Comparison of ENCODE assay signal across 8 cellular contexts in genomic region chr2:85132834-85133637, GRCh38. TPM values are rescaled to one million over a fixed set of nuclear protein-coding genes. Genes with fewer than 3 reads are reported as not detected.
A peak's percentile ranks its signal among the peaks of the same experiment; 100 is the strongest.
DNase-seq lines count a peak whose midpoint lies in the region; ATAC-seq and TF ChIP-seq lines count a peak whose summit lies in the region.

Gene TCF7L1 (plus strand): TSS chr2:85133392. CDS start chr2:85133685, 293 bp downstream.

- no peaks in the 10 kb centered on the region for H3K27me3 ChIP-seq in fibroblast of lung (ENCODE audit: control insufficient read depth, insufficient read depth, low read length)
- H3K27me3 ChIP-seq in mucosa of stomach (ENCODE audit: control insufficient read depth, insufficient read depth, low read length), result peaks cover 33% of the 10 kb centered on the region

- H3K4me3 ChIP-seq in fibroblast of lung (replicated peaks in 1 of 4; ENCODE audit: control extremely low read depth in 1 of 4, insufficient read depth in 1 of 4, low read depth in 3 of 4, low read length in 4 of 4) (peak within 1 kb of the TSS; percentile 70 to 78 (median 77)), mucosa of stomach (ENCODE audit: low read length) (peak within 1 kb of the TSS; percentile 25)

- peak within 1 kb of the TSS; percentile 75 to 82 for H3K4me3 Mint-ChIP-seq in activated T-cell treated with anti-CD3 and anti-CD28 coated beads, Interleukin-2, amount 50 U/mL, for 72 hours
- peak within 1 kb of the TSS; percentile 91 for H3K4me3 Mint-ChIP-seq in type B pancreatic cell

- peaks cover 67% of the 10 kb centered on the region for H3K27me3 Mint-ChIP-seq in activated T-cell treated with anti-CD3 and anti-CD28 coated beads, Interleukin-2, amount 50 U/mL, for 72 hours (ENCODE audit: low read depth)
- peaks cover 4% of the 10 kb centered on the region for H3K27me3 Mint-ChIP-seq in type B pancreatic cell

- peak; percentile 96 for DNase-seq in AG08396 (ENCODE audit: low spot score)
- peak; percentile 66 for DNase-seq in GM13976 (ENCODE audit: low spot score)
- peak; percentile 15 for DNase-seq in NCI-H2029 treated with DMSO at 0.1 percent for 48 hours (lab: John Stamatoyannopoulos, UW)
- DNase-seq in activated T-cell treated with anti-CD3 and anti-CD28 coated beads, Interleukin-2, amount 50 U/mL, for 72 hours, result peak; percentile 56 to 67
- peak; percentile 87 to 91 for DNase-seq in fibroblast of lung (ENCODE audit: low read depth in 2 of 2)
- DNase-seq in type B pancreatic cell (ENCODE audit: extremely low spot score, unreplicated experiment), result peak; percentile 94

- TF ChIP-seq CTCF in GM13976 (IDR thresholded peaks at IDR 0.05; ENCODE audit: borderline replicate concordance, control extremely low read depth, extremely low read depth, insufficient read depth, missing control alignments) (no peak), fibroblast of lung (conservative IDR thresholded peaks at IDR 0.05 in 1 of 2, IDR thresholded peaks at IDR 0.05 in 1 of 2; ENCODE audit: low read depth in 1 of 2, low read length in 2 of 2) (peak; percentile 72 to 77), type B pancreatic cell (conservative IDR thresholded peaks at IDR 0.05) (peak; percentile 94)

- H2AFZ ChIP-seq in fibroblast of lung (ENCODE audit: low read length), result peak within 1 kb of the TSS; percentile 87

- H3K9ac ChIP-seq in fibroblast of lung (ENCODE audit: insufficient read depth, low read length), result peak within 1 kb of the TSS; percentile 53
- H3K9ac ChIP-seq in mucosa of stomach (ENCODE audit: low read length), result peak within 1 kb of the TSS; percentile 39

- ATAC-seq in activated T-cell treated with anti-CD3 and anti-CD28 coated beads, Interleukin-2, amount 50 U/mL, for 72 hours (replicated peaks in 1 of 2), result peak; percentile 84 to 86
- ATAC-seq in HG03342 (IDR thresholded peaks at IDR 0.05; ENCODE audit: unreplicated experiment), result no peak

- H4K20me1 ChIP-seq in fibroblast of lung (ENCODE audit: control insufficient read depth, extremely low read depth, insufficient read depth, low read length), result no peaks in the 10 kb centered on the region

- H3K36me3 ChIP-seq in fibroblast of lung (ENCODE audit: control insufficient read depth, insufficient read depth, low read length) (no peaks in the 10 kb centered on the region), mucosa of stomach (ENCODE audit: control insufficient read depth, insufficient read depth, low read length) (no peaks in the 10 kb centered on the region)

- H3K4me1 Mint-ChIP-seq in activated T-cell treated with anti-CD3 and anti-CD28 coated beads, Interleukin-2, amount 50 U/mL, for 72 hours (ENCODE audit: low read depth), result peaks cover 8% of the 10 kb centered on the region
- H3K4me1 Mint-ChIP-seq in type B pancreatic cell (ENCODE audit: unreplicated experiment), result peaks cover 21% of the 10 kb centered on the region

- peaks cover 4% of the 10 kb centered on the region for H3K4me1 ChIP-seq in fibroblast of lung (ENCODE audit: control insufficient read depth, extremely low read depth, insufficient read depth, low read length)
- peaks cover 14% of the 10 kb centered on the region for H3K4me1 ChIP-seq in mucosa of stomach (ENCODE audit: control insufficient read depth, insufficient read depth, low read length)

- H3K79me2 ChIP-seq in fibroblast of lung (ENCODE audit: control insufficient read depth, insufficient read depth, low read length), result no peaks in the 10 kb centered on the region

- no peak within 1 kb of the TSS for H3K27ac Mint-ChIP-seq in activated T-cell treated with anti-CD3 and anti-CD28 coated beads, Interleukin-2, amount 50 U/mL, for 72 hours
- peak within 1 kb of the TSS; percentile 69 for H3K27ac Mint-ChIP-seq in type B pancreatic cell

- H3K4me2 ChIP-seq in fibroblast of lung (ENCODE audit: extremely low read depth, insufficient read depth, low read length), result peak within 1 kb of the TSS; percentile 96

- peak within 1 kb of the TSS; percentile 27 for H3K27ac ChIP-seq in fibroblast of lung (ENCODE audit: insufficient read depth, low read length)

- H3K9me3 Mint-ChIP-seq in activated T-cell treated with anti-CD3 and anti-CD28 coated beads, Interleukin-2, amount 50 U/mL, for 72 hours, result no peaks in the 10 kb centered on the region
- no peaks in the 10 kb centered on the region for H3K9me3 Mint-ChIP-seq in type B pancreatic cell

- in situ Hi-C loops in GM13976 (cut with MboI; ENCODE audit: low sequenced_read_pairs, unreplicated experiment), result no loop called here

- H3K36me3 Mint-ChIP-seq in activated T-cell treated with anti-CD3 and anti-CD28 coated beads, Interleukin-2, amount 50 U/mL, for 72 hours (ENCODE audit: insufficient read depth in 2 of 2), result no peaks in the 10 kb centered on the region
- peaks cover 1% of the 10 kb centered on the region for H3K36me3 Mint-ChIP-seq in type B pancreatic cell

- H3K9me3 ChIP-seq in fibroblast of lung (ENCODE audit: control insufficient read depth, insufficient read depth, low read depth, low read length) (no peaks in the 10 kb centered on the region), mucosa of stomach (ENCODE audit: control insufficient read depth, low read length) (no peaks in the 10 kb centered on the region)

RNA-seq across cellular contexts. Expression of gene TCF7L1, which starts in this region (rescaled TPM):
- under 1 TPM; 0.07 to 0.16 TPM for total RNA-seq in activated T-cell treated with anti-CD3 and anti-CD28 coated beads, Interleukin-2, amount 50 U/mL, for 72 hours
- total RNA-seq in fibroblast of lung, result 0.51 and 0.83 TPM in 2 replicates
- polyA plus RNA-seq in fibroblast of lung, result 1.5 and 1.9 TPM in 2 replicates
- 8.0 and 10.2 TPM in 2 replicates for polyA plus RNA-seq in fibroblast of lung (2012)
- 6.6 and 9.9 TPM in 2 replicates for polyA minus RNA-seq in fibroblast of lung (ENCODE audit: low replicate concordance)
- total RNA-seq in type B pancreatic cell (ENCODE audit: low replicate concordance), result 27.4 and 32.4 TPM in 2 replicates

Comparison
In these comparisons a context has a peak if more than half of its experiments do, and no peak if none do; other contexts are left out.
1. RNA of gene TCF7L1 (total RNA-seq): 27.4 to 32.4 TPM in type B pancreatic cell; 0.51 to 0.83 TPM in fibroblast of lung and 0.07 to 0.16 TPM in activated T-cell treated with anti-CD3 and anti-CD28 coated beads, Interleukin-2, amount 50 U/mL, for 72 hours; every median in the first group is over 10 times any median in the second.
2. Peak in DNase-seq and ATAC-seq in activated T-cell treated with anti-CD3 and anti-CD28 coated beads, Interleukin-2, amount 50 U/mL, for 72 hours; RNA of the gene not detected or under 1 TPM.
3. DNase-seq: peak in every context shown above with its lines; median percentile 96 in AG08396; 94 in type B pancreatic cell; 89 in fibroblast of lung; 66 in GM13976; 62 in activated T-cell treated with anti-CD3 and anti-CD28 coated beads, Interleukin-2, amount 50 U/mL, for 72 hours; 15 in NCI-H2029 treated with DMSO at 0.1 percent for 48 hours.